In genomic region chr3:195177432-195178123, GRCh38 we compare ENCODE assay signal across 1 cellular context.
A peak's percentile ranks its signal among the peaks of the same experiment; 100 is the strongest.
TF ChIP-seq lines count a peak whose summit lies in the region.

No MANE protein-coding gene starts in this region.

TF ChIP-seq in K562, 482 proteins besides CTCF, POLR2A, EP300 and RAD21 (continued from another document and continues in another):
- no peak for TF ChIP-seq LARP7 (IDR thresholded peaks at IDR 0.05)
- TF ChIP-seq ARNT (IDR thresholded peaks at IDR 0.05), result 0 out of 4 replicates have a peak, but pooled peaks of 1 of the 2 experiments have one; percentile 43
- no peak for TF ChIP-seq EZH2 (IDR thresholded peaks at IDR 0.05; ENCODE audit: borderline replicate concordance, low read depth, low read length)
- TF ChIP-seq BRF1 (IDR thresholded peaks at IDR 0.05; ENCODE audit: borderline replicate concordance, extremely low read depth, insufficient read length), result no peak
- no peak for TF ChIP-seq RFX1 (IDR thresholded peaks at IDR 0.05)
- TF ChIP-seq CC2D1A (IDR thresholded peaks at IDR 0.05), result 0 out of 2 replicates have a peak, but pooled peaks have one; percentile 21
- no peak for TF ChIP-seq ZBTB2 (IDR thresholded peaks at IDR 0.05)
- TF ChIP-seq GABPB1 (CRISPR knock-in tag; IDR thresholded peaks at IDR 0.05), result no peak
- TF ChIP-seq CHD4 (IDR thresholded peaks at IDR 0.05; ENCODE audit: insufficient read depth, insufficient replicate concordance, low read depth, low read length, poor library complexity, severe bottlenecking), result peak; percentile 58
- no peak for TF ChIP-seq ARID2 (IDR thresholded peaks at IDR 0.05)
- no peak for TF ChIP-seq MBD2 (IDR thresholded peaks at IDR 0.05; ENCODE audit: borderline replicate concordance, low read depth)
- TF ChIP-seq NFATC3 (IDR thresholded peaks at IDR 0.05), result no peak
- no peak for TF ChIP-seq ZNF695 (CRISPR knock-in tag; IDR thresholded peaks at IDR 0.05)
- TF ChIP-seq DIDO1 (tag; IDR thresholded peaks at IDR 0.05; ENCODE audit: low read depth), result no peak
- TF ChIP-seq SFPQ (IDR thresholded peaks at IDR 0.05; ENCODE audit: low read depth, low read length), result no peak
- TF ChIP-seq MED1 (CRISPR knock-in tag; IDR thresholded peaks at IDR 0.05; ENCODE audit: borderline replicate concordance), result no peak
- 0 out of 4 replicates have a peak, but pooled peaks have one; percentile 9 to 30 for TF ChIP-seq KDM1A (IDR thresholded peaks at IDR 0.05)
- no peak for TF ChIP-seq MITF (IDR thresholded peaks at IDR 0.05)
- TF ChIP-seq SMARCA5 (IDR thresholded peaks at IDR 0.05), result 0 out of 2 replicates have a peak, but pooled peaks have one; percentile 26
- no peak for TF ChIP-seq DLX4 (CRISPR knock-in tag; IDR thresholded peaks at IDR 0.05)
- TF ChIP-seq PHF8 (IDR thresholded peaks at IDR 0.05; ENCODE audit: borderline replicate concordance, low read length), result no peak
- no peak for TF ChIP-seq HLTF (IDR thresholded peaks at IDR 0.05)
- TF ChIP-seq RHOXF2B (CRISPR knock-in tag; conservative IDR thresholded peaks at IDR 0.05), result no peak
- TF ChIP-seq NUFIP1 (IDR thresholded peaks at IDR 0.05; ENCODE audit: partially characterized antibody), result peak; percentile 46
- TF ChIP-seq SMAD4 (CRISPR knock-in tag; conservative IDR thresholded peaks at IDR 0.05), result no peak
- no peak for TF ChIP-seq POLR2AphosphoS5 (IDR thresholded peaks at IDR 0.05; ENCODE audit: control insufficient read depth, insufficient read depth, low read depth, low read length)
- no peak for TF ChIP-seq ZBTB33 (CRISPR knock-in tag; IDR thresholded peaks at IDR 0.05)
- no peak for TF ChIP-seq RBM39 (optimal IDR thresholded peaks at IDR 0.05; ENCODE audit: low read depth, low read length)
- TF ChIP-seq ZNF121 (CRISPR knock-in tag; conservative IDR thresholded peaks at IDR 0.05), result peak; percentile 95
- TF ChIP-seq ZNF134 (CRISPR knock-in tag; conservative IDR thresholded peaks at IDR 0.05), result no peak
- no peak for TF ChIP-seq ZNF274 (IDR thresholded peaks at IDR 0.05; ENCODE audit: borderline replicate concordance, low read depth, low read length)
- no peak; the same call in 1 of the 2 replicates for TF ChIP-seq ZNF384 (IDR thresholded peaks at IDR 0.05; ENCODE audit: low read depth, low read length)
- TF ChIP-seq ZNF311 (CRISPR knock-in tag; IDR thresholded peaks at IDR 0.05), result 0 out of 2 replicates have a peak, but pooled peaks have one; percentile 33
- TF ChIP-seq CHD1 (IDR thresholded peaks at IDR 0.05; ENCODE audit: low read length), result no peak
- TF ChIP-seq ATF7 (IDR thresholded peaks at IDR 0.05), result no peak
- TF ChIP-seq KDM5B (IDR thresholded peaks at IDR 0.05; ENCODE audit: insufficient replicate concordance, low read depth, low read length), result no peak
- TF ChIP-seq SMARCA4 (IDR thresholded peaks at IDR 0.05), result no peak
- TF ChIP-seq ZNF445 (CRISPR knock-in tag; IDR thresholded peaks at IDR 0.05; ENCODE audit: low read depth), result no peak
- no peak for TF ChIP-seq ARID3B (CRISPR knock-in tag; IDR thresholded peaks at IDR 0.05; ENCODE audit: borderline replicate concordance)
- TF ChIP-seq THAP7 (CRISPR knock-in tag; IDR thresholded peaks at IDR 0.05), result no peak
- TF ChIP-seq CREBBP (IDR thresholded peaks at IDR 0.05; ENCODE audit: low read depth, low read length), result no peak
- no peak for TF ChIP-seq CEBPG (CRISPR knock-in tag; IDR thresholded peaks at IDR 0.05)
- no peak for TF ChIP-seq CEBPG (tag; conservative IDR thresholded peaks at IDR 0.05 in 1 of 2, IDR thresholded peaks at IDR 0.05 in 1 of 2)
- TF ChIP-seq ZFP36 (IDR thresholded peaks at IDR 0.05; ENCODE audit: low read depth, low read length, partially characterized antibody), result no peak
- no peak for TF ChIP-seq THRB (CRISPR knock-in tag; conservative IDR thresholded peaks at IDR 0.05)
- no peak for TF ChIP-seq PATZ1 (CRISPR knock-in tag; IDR thresholded peaks at IDR 0.05; ENCODE audit: borderline replicate concordance)
- TF ChIP-seq ETV1 (tag; conservative IDR thresholded peaks at IDR 0.05; ENCODE audit: low read depth), result no peak
- TF ChIP-seq SOX6 (IDR thresholded peaks at IDR 0.05), result no peak
- TF ChIP-seq ESRRA (IDR thresholded peaks at IDR 0.05; ENCODE audit: borderline replicate concordance, low read depth), result no peak
- no peak for TF ChIP-seq NFYB (IDR thresholded peaks at IDR 0.05; ENCODE audit: extremely low read depth, insufficient read length)
- no peak for TF ChIP-seq BACH1 (tag; IDR thresholded peaks at IDR 0.05)
- no peak for TF ChIP-seq ZBTB43 (CRISPR knock-in tag; IDR thresholded peaks at IDR 0.05)
- TF ChIP-seq SIRT6 (IDR thresholded peaks at IDR 0.05; ENCODE audit: low read depth, low read length), result no peak
